ENCODE assay signal across 18 cellular contexts in the genomic region with DNA sequence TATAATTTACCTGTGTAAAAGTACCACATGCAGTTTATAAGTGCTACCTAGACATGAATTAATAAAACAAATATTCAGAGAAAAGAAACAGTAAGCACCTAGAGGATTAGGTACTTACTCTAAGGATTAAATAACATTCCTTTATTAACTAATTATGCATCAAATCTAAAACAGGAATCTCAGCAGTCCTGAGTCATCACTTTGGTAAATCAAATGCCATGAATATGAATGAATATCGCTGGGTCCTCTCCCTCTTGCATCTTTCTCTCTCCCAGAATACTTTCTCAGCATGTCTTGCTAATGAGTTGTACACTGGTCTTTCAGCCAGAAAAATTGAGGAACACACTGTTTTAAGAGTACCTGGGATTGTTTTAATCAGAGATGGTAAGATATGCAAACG.
"Had no signal": no experiment of that assay in that cellular context is flagged by ENCODE, and none has a peak within 500 bp of the region (broad histone marks: within the 10 kb centered on the region; RNA-seq: fewer than 3 reads in every experiment).

No MANE protein-coding gene starts in this region.

- H3K36me3 ChIP-seq: esophagus squamous epithelium, sigmoid colon, thoracic aorta, transverse colon had no signal

- H3K4me3 ChIP-seq: esophagus squamous epithelium, hepatocyte, mucosa of descending colon, sigmoid colon, skin epidermis, thoracic aorta, transverse colon had no signal

- H3K4me1 ChIP-seq: sigmoid colon, transverse colon had no signal

- H3K4me3 Mint-ChIP-seq: naive thymus-derived CD8-positive, alpha-beta T cell; neural crest cell; stimulated activated naive B cell treated with anti-CD40 and anti-IgM and Interleukin-4, amounts not matched to agents 10 μg/mL and 1 μg/mL and 100 μg/mL, for 72 hours; stimulated activated naive CD8-positive, alpha-beta T cell treated with anti-CD3 and anti-CD28 coated beads, Interleukin-15, amount 100 ng/mL, for 72 hours had no signal

- H3K4me1 Mint-ChIP-seq: neural crest cell; stimulated activated naive CD8-positive, alpha-beta T cell treated with anti-CD3 and anti-CD28 coated beads, Interleukin-15, amount 100 ng/mL, for 72 hours had no signal

- H3K9me3 ChIP-seq: esophagus squamous epithelium, mucosa of descending colon, thoracic aorta, transverse colon had no signal

- H3K27ac ChIP-seq: hepatocyte, sigmoid colon, skin epidermis, thoracic aorta, transverse colon had no signal

- H3K4me2 ChIP-seq: hepatocyte had no signal

- H3K27ac Mint-ChIP-seq: naive thymus-derived CD8-positive, alpha-beta T cell; stimulated activated naive B cell treated with anti-CD40 and anti-IgM and Interleukin-4, amounts not matched to agents 10 μg/mL and 1 μg/mL and 100 μg/mL, for 72 hours; stimulated activated naive CD8-positive, alpha-beta T cell treated with anti-CD3 and anti-CD28 coated beads, Interleukin-15, amount 100 ng/mL, for 72 hours had no signal

- FAIRE-seq: endometrium had no signal

- H3K36me3 Mint-ChIP-seq: stimulated activated naive B cell treated with anti-CD40 and anti-IgM and Interleukin-4, amounts not matched to agents 10 μg/mL and 1 μg/mL and 100 μg/mL, for 72 hours had no signal

- H3K79me2 ChIP-seq: hepatocyte had no signal

- ATAC-seq: naive thymus-derived CD8-positive, alpha-beta T cell; stimulated activated naive B cell treated with anti-CD40 and anti-IgM and Interleukin-4, amounts not matched to agents 10 μg/mL and 1 μg/mL and 100 μg/mL, for 72 hours; stimulated activated naive CD8-positive, alpha-beta T cell treated with anti-CD3 and anti-CD28 coated beads, Interleukin-15, amount 100 ng/mL, for 72 hours had no signal

- H3K27me3 ChIP-seq: hepatocyte, sigmoid colon, transverse colon had no signal

- DNase-seq: effector memory CD4-positive, alpha-beta T cell; esophagus squamous epithelium; foreskin melanocyte; mucosa of descending colon; naive thymus-derived CD8-positive, alpha-beta T cell; posterior cingulate gyrus; sigmoid colon; stimulated activated CD4-positive, alpha-beta T cell treated with anti-CD3 and anti-CD28 coated beads, Interleukin-2, amount 100 ng/mL, for 24 hours; stimulated activated CD4-positive, alpha-beta T cell treated with anti-CD3 and anti-CD28 coated beads, Interleukin-4, amount 100 ng/mL, for 4 hours; stimulated activated naive B cell treated with anti-CD40 and anti-IgM and Interleukin-4, amounts not matched to agents 10 μg/mL and 1 μg/mL and 100 μg/mL, for 72 hours; stimulated activated naive CD8-positive, alpha-beta T cell treated with anti-CD3 and anti-CD28 coated beads, Interleukin-15, amount 100 ng/mL, for 72 hours; substantia nigra had no signal

- H2AFZ ChIP-seq: hepatocyte had no signal
